Comparison of ENCODE assay signal across 25 cellular contexts in the genomic region with DNA sequence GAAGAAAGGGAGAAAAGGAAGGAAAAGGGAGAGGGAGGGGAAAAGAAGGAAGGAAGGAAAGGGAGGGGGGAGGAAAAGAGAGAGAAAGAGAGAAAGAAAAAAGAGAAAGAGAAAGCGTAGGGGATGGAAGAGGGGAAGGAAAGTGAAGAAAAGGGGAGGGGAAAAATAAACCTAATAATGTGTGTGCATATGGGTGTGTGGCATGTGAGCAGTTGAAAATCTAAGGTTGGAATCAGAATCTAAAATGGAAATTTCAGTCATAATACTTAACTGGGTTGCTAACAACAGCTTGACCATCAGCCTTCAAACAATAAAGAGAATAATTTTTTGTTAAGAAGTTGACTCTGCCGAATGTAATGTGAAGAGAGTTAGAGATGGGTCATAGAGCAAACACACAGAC.
A peak's percentile ranks its signal among the peaks of the same experiment; 100 is the strongest.
DNase-seq lines count a peak whose midpoint lies in the region; ATAC-seq, FAIRE-seq and TF ChIP-seq lines count a peak whose summit lies in the region.
"Had no signal": no experiment of that assay in that cellular context is flagged by ENCODE, and none has a peak within 500 bp of the region (broad histone marks: within the 10 kb centered on the region; RNA-seq: fewer than 3 reads in every experiment).

No MANE protein-coding gene starts in this region.

- peak overlapping the region; percentile 6 for H3K27ac Mint-ChIP-seq in stimulated activated effector memory CD8-positive, alpha-beta T cell treated with anti-CD3 and anti-CD28 coated beads, Interleukin-12 subunit alpha, Interleukin-12 subunit beta, amount 100 ng/mL, for 72 hours
- H3K27ac Mint-ChIP-seq: CD14-positive monocyte; CD4-positive, alpha-beta T cell; CD8-positive, alpha-beta T cell had no signal

- no peaks in the 10 kb centered on the region for H3K4me1 Mint-ChIP-seq in stimulated activated effector memory CD8-positive, alpha-beta T cell treated with anti-CD3 and anti-CD28 coated beads, Interleukin-12 subunit alpha, Interleukin-12 subunit beta, amount 100 ng/mL, for 72 hours

- H3K79me2 ChIP-seq in PC-3 (ENCODE audit: low read length) (no peaks in the 10 kb centered on the region), GM12878 (ENCODE audit: control insufficient read depth, insufficient read depth, low read length) (no peaks in the 10 kb centered on the region)

- no peak for TF ChIP-seq RAD21 in GM12878 (IDR thresholded peaks at IDR 0.05; ENCODE audit: insufficient read depth, low read depth, low read length)

- no peaks in the 10 kb centered on the region for H3K36me3 Mint-ChIP-seq in stimulated activated effector memory CD8-positive, alpha-beta T cell treated with anti-CD3 and anti-CD28 coated beads, Interleukin-12 subunit alpha, Interleukin-12 subunit beta, amount 100 ng/mL, for 72 hours
- H3K36me3 Mint-ChIP-seq: CD14-positive monocyte; CD8-positive, alpha-beta T cell had no signal

- H3K4me3 ChIP-seq in HEK293 (ENCODE audit: low read depth, low read length) (no peak overlapping the region), PC-3 (ENCODE audit: low read length) (no peak overlapping the region), GM12878 (no peak overlapping the region)
- H3K4me3 ChIP-seq: BLaER1 had no signal

- H3K9ac ChIP-seq in PC-3 (ENCODE audit: low read length) = no peak overlapping the region
- H3K9ac ChIP-seq in GM12878 (ENCODE audit: control insufficient read depth, insufficient read depth, low read length) = no peak overlapping the region
- H3K9ac ChIP-seq: BLaER1 had no signal

- H3K9me3 Mint-ChIP-seq in stimulated activated effector memory CD8-positive, alpha-beta T cell treated with anti-CD3 and anti-CD28 coated beads, Interleukin-12 subunit alpha, Interleukin-12 subunit beta, amount 100 ng/mL, for 72 hours = no peaks in the 10 kb centered on the region
- H3K9me3 Mint-ChIP-seq: CD4-positive, alpha-beta T cell; CD8-positive, alpha-beta T cell had no signal

- POLR2A ChIA-PET in HEK293 (lab: Yijun Ruan, JAX) = no interaction called here
- POLR2A ChIA-PET in PC-3 (lab: Charles Lee; ENCODE audit: unreplicated experiment) = no interaction called here
- POLR2A ChIA-PET in GM12878 (lab: Charles Lee) = interaction anchor here (1.3 kb wide), 1 partner anchor 10 kb away, joined by 3 read pairs; no protein-coding TSS in a partner anchor

- ATAC-seq in PC-3 (peak; percentile 46), GM12878 (peak; percentile 47; the same call in 2 of the 3 replicates), GM18519 (IDR thresholded peaks at IDR 0.05; ENCODE audit: low FRiP score, unreplicated experiment) (no peak), GM18511 (IDR thresholded peaks at IDR 0.05; ENCODE audit: unreplicated experiment) (no peak)
- no peak for ATAC-seq in stimulated activated effector memory CD8-positive, alpha-beta T cell treated with anti-CD3 and anti-CD28 coated beads, Interleukin-12 subunit alpha, Interleukin-12 subunit beta, amount 100 ng/mL, for 72 hours
- ATAC-seq: CD8-positive, alpha-beta T cell had no signal

- H3K36me3 ChIP-seq in HEK293 (ENCODE audit: control insufficient read depth in 2 of 2, insufficient read depth in 1 of 2, low read length in 2 of 2) (no peaks in the 10 kb centered on the region), PC-3 (ENCODE audit: low read depth, low read length) (no peaks in the 10 kb centered on the region), GM12878 (ENCODE audit: control insufficient read depth in 2 of 2, insufficient read depth in 2 of 2, low read length in 1 of 2) (no peaks in the 10 kb centered on the region)
- H3K36me3 ChIP-seq: BE2C, BLaER1 had no signal

- BruUV-seq in PC-3 (replicated peaks; lab: Mats Ljungman, UMichigan) = no TSS peak
- no TSS peak for BruUV-seq in GM12878 (replicated peaks; lab: Mats Ljungman, UMichigan)

- no peak overlapping the region for H3K4me2 ChIP-seq in PC-3 (ENCODE audit: low read length)
- H3K4me2 ChIP-seq in GM12878 (ENCODE audit: control insufficient read depth, insufficient read depth) = no peak overlapping the region
- H3K4me2 ChIP-seq: BLaER1 had no signal

- SMC1A ChIA-PET in GM12878 (lab: Charles Lee; ENCODE audit: uncharacterized antibody, unreplicated experiment) = interaction anchor here (0.8 to 2.3 kb wide), 6 partner anchors 10 to 627 kb away, joined by 3 to 14 read pairs (median 6); no protein-coding TSS in a partner anchor

- DNase-seq in PC-3 (peak; percentile 31), GM12878 (ENCODE audit: low read depth, low spot score) (no peak), CD1c-positive myeloid dendritic cell (ENCODE audit: extremely low spot score) (no peak), NCI-H345 (lab: John Stamatoyannopoulos, UW) (no peak)
- no peak for DNase-seq in stimulated activated effector memory CD8-positive, alpha-beta T cell treated with anti-CD3 and anti-CD28 coated beads, Interleukin-12 subunit alpha, Interleukin-12 subunit beta, amount 100 ng/mL, for 72 hours (ENCODE audit: low spot score in 2 of 2)
- DNase-seq: 8988T; ACHN; BE2C; C1 segment of cervical spinal cord; Caco-2; Calu3; CD4-positive, alpha-beta T cell; CD8-positive, alpha-beta T cell; DMS79 treated with DMSO at 0.1 percent for 48 hours; GF-D8 had no signal

- WGBS in GM12878 (ENCODE audit: insufficient coverage, insufficient replicate concordance, low lambda C conversion rate, missing lambda C conversion rate) = 21% methylated on average over 2 of the region's 2 CpGs

- in situ Hi-C loops in GM12878 (cut with MboI) = loop anchor here (25.0 kb wide), 1 partner anchor 195 kb away; no protein-coding TSS in a partner anchor

- no peak overlapping the region for H3K27ac ChIP-seq in HEK293 (ENCODE audit: extremely low read depth, low read depth, low read length)
- H3K27ac ChIP-seq in PC-3 (ENCODE audit: low read length) = peak overlapping the region; percentile 23; the same call in 1 of the 2 replicates
- H3K27ac ChIP-seq in GM12878 (ENCODE audit: control insufficient read depth, insufficient read depth) = no peak overlapping the region
- H3K27ac ChIP-seq: BLaER1 had no signal

- H2AFZ ChIP-seq in PC-3 (ENCODE audit: low read length) (no peak overlapping the region), GM12878 (ENCODE audit: control insufficient read depth, low read depth, low read length) (no peak overlapping the region)

- no peaks in the 10 kb centered on the region for H3K4me1 ChIP-seq in HEK293 (ENCODE audit: control insufficient read depth, insufficient read depth, low read length)
- H3K4me1 ChIP-seq in PC-3 (ENCODE audit: insufficient read depth, low read length) = peaks cover 3% of the 10 kb centered on the region; the same call in 1 of the 2 replicates
- H3K4me1 ChIP-seq in GM12878 (ENCODE audit: control insufficient read depth, insufficient read depth, low read length) = no peaks in the 10 kb centered on the region
- H3K4me1 ChIP-seq: BE2C, BLaER1, Caco-2 had no signal

- no peaks in the 10 kb centered on the region for H3K9me3 ChIP-seq in HEK293 (ENCODE audit: control insufficient read depth, insufficient read depth, low read depth, low read length)
- no peaks in the 10 kb centered on the region for H3K9me3 ChIP-seq in PC-3 (ENCODE audit: low read length)
- H3K9me3 ChIP-seq in GM12878 (replicated peaks; ENCODE audit: control insufficient read depth, insufficient read depth, low read length) = no peaks in the 10 kb centered on the region
- H3K9me3 ChIP-seq: BE2C, BLaER1, Caco-2 had no signal

- no peak overlapping the region for H3K4me3 Mint-ChIP-seq in stimulated activated effector memory CD8-positive, alpha-beta T cell treated with anti-CD3 and anti-CD28 coated beads, Interleukin-12 subunit alpha, Interleukin-12 subunit beta, amount 100 ng/mL, for 72 hours
- H3K4me3 Mint-ChIP-seq: CD14-positive monocyte; CD4-positive, alpha-beta T cell; CD8-positive, alpha-beta T cell had no signal

- H3K27me3 ChIP-seq in PC-3 (ENCODE audit: low read length) (no peaks in the 10 kb centered on the region), GM12878 (replicated peaks in 1 of 2; ENCODE audit: control insufficient read depth in 2 of 2, insufficient read depth in 2 of 2, low read length in 1 of 2) (no peaks in the 10 kb centered on the region)
- H3K27me3 ChIP-seq: BE2C, BLaER1 had no signal

- CTCF ChIA-PET in HEK293 (lab: Yijun Ruan, JAX) = interaction anchor here (1.0 kb wide), 1 partner anchor 1588 kb away, joined by 3 read pairs; no protein-coding TSS in a partner anchor
- CTCF ChIA-PET in PC-3 (lab: Charles Lee) = no interaction called here
- CTCF ChIA-PET in GM12878 (lab: Yijun Ruan, JAX) = interaction anchor here (0.5 to 1.9 kb wide), 8 partner anchors 9 to 495 kb away, joined by 3 to 6 read pairs (median 3); no protein-coding TSS in a partner anchor

- H4K20me1 ChIP-seq in PC-3 (ENCODE audit: low read length) (no peaks in the 10 kb centered on the region), GM12878 (ENCODE audit: control insufficient read depth, insufficient read depth) (no peaks in the 10 kb centered on the region)
- H4K20me1 ChIP-seq: BLaER1 had no signal

- no peak for FAIRE-seq in GM12878 (lab: Jason Lieb, UNC)
- FAIRE-seq: A204.1, D721Med, G401.6, GM12892, GM18507 had no signal

- intact Hi-C loops in PC-3 (cut with micrococcal nuclease) = no loop called here
- intact Hi-C loops in GM12878 (cut with micrococcal nuclease; ENCODE audit: unreplicated experiment) = no loop called here

- no peak for TF ChIP-seq POLR2A in GM12878 (IDR thresholded peaks at IDR 0.05; ENCODE audit: low read depth, low read length)

- TF ChIP-seq CTCF in HEK293 (tag by site-specific recombination; IDR thresholded peaks at IDR 0.05) (no peak), PC-3 (conservative IDR thresholded peaks at IDR 0.05; ENCODE audit: low read depth, low read length) (no peak), GM12878 (IDR thresholded peaks at IDR 0.05 in 2 of 3, conservative IDR thresholded peaks at IDR 0.05 in 1 of 3; ENCODE audit: control insufficient read depth in 2 of 3, extremely low read depth in 1 of 3, insufficient read depth in 1 of 3, low read depth in 3 of 3, low read length in 3 of 3) (no peak)

- H3K9me2 ChIP-seq in PC-3 (replicated peaks; ENCODE audit: low read length) = no peaks in the 10 kb centered on the region

- H3F3A ChIP-seq in PC-3 (ENCODE audit: low read length, unreplicated experiment) = no peaks in the 10 kb centered on the region

- no peak for TF ChIP-seq EP300 in GM12878 (IDR thresholded peaks at IDR 0.05; ENCODE audit: borderline replicate concordance in 1 of 2, control insufficient read depth in 1 of 2, low read depth in 2 of 2, low read length in 2 of 2)

- RAD21 ChIA-PET in GM12878 (lab: Charles Lee; ENCODE audit: unreplicated experiment) = interaction anchor here (0.7 to 2.2 kb wide), 3 partner anchors 9 to 525 kb away, joined by 3 to 6 read pairs (median 6); no protein-coding TSS in a partner anchor

TF ChIP-seq in HEK293, 187 proteins besides CTCF, POLR2A, EP300 and RAD21:
- TF ChIP-seq PRDM1 (tag by site-specific recombination; IDR thresholded peaks at IDR 0.05) (peak; percentile 89), ZNF169 (tag by site-specific recombination; IDR thresholded peaks at IDR 0.05) (no peak)
TF ChIP-seq in HEK293: peak in this region for 1.

TF ChIP-seq in GM12878, 131 proteins besides CTCF, POLR2A, EP300 and RAD21 (continues in another document):
- TF ChIP-seq NFIC (IDR thresholded peaks at IDR 0.05; ENCODE audit: low read depth, low read length) (no peak), SREBF2 (IDR thresholded peaks at IDR 0.05; ENCODE audit: low read length) (no peak), KLF5 (IDR thresholded peaks at IDR 0.05; ENCODE audit: partially characterized antibody) (no peak), KAT2A (conservative IDR thresholded peaks at IDR 0.05; ENCODE audit: control insufficient read depth, low read depth, low read length) (no peak), HDAC2 (IDR thresholded peaks at IDR 0.05) (no peak)

Comparison
In these comparisons a context has a peak if more than half of its experiments do, and no peak if none do; other contexts are left out.
1. ATAC-seq: peak in PC-3 (single experiment) and GM12878 (single experiment); none in stimulated activated effector memory CD8-positive, alpha-beta T cell treated with anti-CD3 and anti-CD28 coated beads, Interleukin-12 subunit alpha, Interleukin-12 subunit beta, amount 100 ng/mL, for 72 hours (single experiment), GM18519 (single experiment) and GM18511 (single experiment).